9 cellular contexts compared by ENCODE assay signal in the genomic region with DNA sequence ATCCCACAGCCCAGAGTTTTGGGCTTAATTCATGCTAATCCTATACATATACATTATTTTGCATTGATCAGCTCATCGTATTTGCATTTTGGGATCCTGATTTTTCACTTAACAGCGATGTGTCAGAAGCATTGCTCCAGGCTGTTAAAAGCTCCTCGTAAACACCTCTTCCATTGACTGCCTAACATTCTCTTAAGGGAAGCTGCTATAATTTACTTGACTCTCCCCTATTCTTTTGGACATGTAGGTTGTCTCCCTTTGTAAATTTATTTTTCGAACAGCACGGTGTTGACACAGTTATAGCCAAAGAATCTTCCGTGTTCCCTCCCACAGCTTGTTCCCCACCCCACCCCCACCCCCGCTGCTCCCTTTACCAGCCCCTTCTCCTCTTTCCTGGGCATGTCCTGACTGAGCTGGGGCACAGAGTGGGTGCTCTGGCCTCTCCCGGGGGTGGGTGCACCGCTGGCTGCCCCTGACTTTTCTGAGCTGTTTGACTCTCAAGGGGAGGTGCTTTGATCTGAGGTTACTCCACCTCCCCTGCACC. TPM values are rescaled to one million over a fixed set of nuclear protein-coding genes. Genes with fewer than 3 reads are reported as not detected.
A peak's percentile ranks its signal among the peaks of the same experiment; 100 is the strongest.
DNase-seq lines count a peak whose midpoint lies in the region; ATAC-seq and TF ChIP-seq lines count a peak whose summit lies in the region.
"Had no signal": no experiment of that assay in that cellular context is flagged by ENCODE, and none has a peak within 500 bp of the region (broad histone marks: within the 10 kb centered on the region; RNA-seq: fewer than 3 reads in every experiment).

No MANE protein-coding gene starts in this region.

- peaks cover 53% of the 10 kb centered on the region for H3K4me1 Mint-ChIP-seq in brain

- peaks cover 0 to 43% of the 10 kb centered on the region in 2 donors for H3K4me1 ChIP-seq in right atrium auricular region
- H3K4me1 ChIP-seq in muscle layer of colon (ENCODE audit: insufficient read depth, low read length): peaks cover 38% of the 10 kb centered on the region
- peaks cover 9 to 12% of the 10 kb centered on the region in 2 donors for H3K4me1 ChIP-seq in uterus

- H3K36me3 ChIP-seq in right atrium auricular region: peaks cover 24% of the 10 kb centered on the region
- H3K36me3 ChIP-seq in muscle layer of colon (ENCODE audit: insufficient read depth, low read length): peaks cover 11% of the 10 kb centered on the region
- no peaks in the 10 kb centered on the region for H3K36me3 ChIP-seq in uterus

- TF ChIP-seq CTCF in right atrium auricular region (IDR thresholded peaks at IDR 0.05) (no peak), brain (conservative IDR thresholded peaks at IDR 0.05) (no peak), uterus (IDR thresholded peaks at IDR 0.05) (peak in 1 of 4 experiments; percentile 20)

- H3K9me3 Mint-ChIP-seq in brain: peaks cover 0 to 4% (median 0%) of the 10 kb centered on the region in 5 experiments

- peak overlapping the region; percentile 81 to 98 (median 95) for H3K27ac Mint-ChIP-seq in brain

- H3K27ac ChIP-seq in right atrium auricular region: peak overlapping the region; percentile 72 to 73
- H3K27ac ChIP-seq in muscle layer of colon (ENCODE audit: low read depth, low read length): peak overlapping the region; percentile 88
- H3K27ac ChIP-seq in uterus: peak overlapping the region; percentile 87 to 93

- no peak for TF ChIP-seq POLR2A in uterus (IDR thresholded peaks at IDR 0.05)

- H3K9me3 ChIP-seq in right atrium auricular region (no peaks in the 10 kb centered on the region), muscle layer of colon (ENCODE audit: low read length) (no peaks in the 10 kb centered on the region), uterus (no peaks in the 10 kb centered on the region)

- H3K36me3 Mint-ChIP-seq in brain: no peaks in the 10 kb centered on the region

- peak overlapping the region in 3 of 5 experiments; percentile 62 to 70 (median 68) for H3K4me3 Mint-ChIP-seq in brain

- H3K27me3 Mint-ChIP-seq in brain: no peaks in the 10 kb centered on the region

- H3K27me3 ChIP-seq in right atrium auricular region: no peaks in the 10 kb centered on the region
- no peaks in the 10 kb centered on the region for H3K27me3 ChIP-seq in muscle layer of colon (ENCODE audit: control insufficient read depth in 1 of 2, insufficient read depth in 2 of 2, low read length in 2 of 2)
- no peaks in the 10 kb centered on the region for H3K27me3 ChIP-seq in uterus

- intact Hi-C loops in left cardiac atrium (cut with DNase I) (no loop called here), uterus (cut with DNase I; ENCODE audit: low total_unique reads) (no loop called here)

- H3K4me3 ChIP-seq in right atrium auricular region (no peak overlapping the region), muscle layer of colon (ENCODE audit: low read depth in 1 of 2, low read length in 2 of 2) (peak overlapping the region in 1 of 2 donors; percentile 8), uterus (no peak overlapping the region)

- ATAC-seq in left cardiac atrium (no peak), HG02623 (IDR thresholded peaks at IDR 0.05; ENCODE audit: unreplicated experiment) (no peak), GM18873 (IDR thresholded peaks at IDR 0.05; ENCODE audit: low FRiP score, unreplicated experiment) (no peak)

- H3K9ac ChIP-seq in muscle layer of colon (ENCODE audit: low read length): no peak overlapping the region

- DNase-seq in right atrium auricular region (ENCODE audit: low spot score): no peak
- no peak for DNase-seq in left cardiac atrium
- DNase-seq in uterus: no peak
- DNase-seq in central memory CD4-positive, alpha-beta T cell: no peak
- DNase-seq: NCI-H146 had no signal

RNA-seq across cellular contexts. Expression of gene LDLRAP1, which starts 22.9 kb away (rescaled TPM):
- total RNA-seq in right atrium auricular region: 10 to 100 TPM in 1 of 2 donors, 1 to 10 TPM in 1; 8.9 to 10.1 TPM
- total RNA-seq in left cardiac atrium: 10 to 100 TPM in 1 of 2 donors, 1 to 10 TPM in 1; 9.5 to 10.3 TPM
- polyA plus RNA-seq in brain (ENCODE audit: insufficient read depth, low read depth, low replicate concordance): 11.4 TPM
- 10 to 100 TPM in 1 of 4 donors, 1 to 10 TPM in 3; 1.2 to 26.6 (median 7.7) TPM for total RNA-seq in uterus

RNA-seq across cellular contexts. Expression of gene MAN1C1, which starts 50.3 kb away (rescaled TPM):
- total RNA-seq in right atrium auricular region (10 to 100 TPM in 1 of 2 donors, 1 to 10 TPM in 1; 9.4 to 13.6 TPM), left cardiac atrium (10 to 100 TPM; 11.0 to 14.8 TPM), uterus (10 to 100 TPM in 1 of 4 donors, 1 to 10 TPM in 3; 5.0 to 31.1 (median 7.9) TPM)
- 56.4 TPM for polyA plus RNA-seq in brain (ENCODE audit: insufficient read depth, low read depth, low replicate concordance)
